In genomic region chr18:2655153-2655953, GRCh38 we compare ENCODE assay signal across 1 cellular context.
TF ChIP-seq lines count a peak whose summit lies in the region.

TSS of gene SMCHD1 (plus strand) at chr18:2655726. CDS start at chr18:2656076, 350 bp downstream.

TF ChIP-seq in HepG2, 621 proteins besides CTCF, POLR2A, EP300 and RAD21 (continued from another document and continues in another):
- TF ChIP-seq NR1H2 (CRISPR knock-in tag; IDR thresholded peaks at IDR 0.05; ENCODE audit: borderline replicate concordance, low read depth) (no peak), ZNF572 (CRISPR knock-in tag; IDR thresholded peaks at IDR 0.05) (peak; percentile 56; the same call in 1 of the 2 replicates), ZNF558 (CRISPR knock-in tag; IDR thresholded peaks at IDR 0.05; ENCODE audit: borderline replicate concordance) (peak; percentile 26; the same call in 1 of the 2 replicates), MXD4 (CRISPR knock-in tag; IDR thresholded peaks at IDR 0.05) (peak; percentile 73), KMT2B (CRISPR knock-in tag; IDR thresholded peaks at IDR 0.05) (peak; percentile 61), ZBTB8A (CRISPR knock-in tag; IDR thresholded peaks at IDR 0.05; ENCODE audit: borderline replicate concordance, low read depth) (no peak), KLF11 (CRISPR knock-in tag; IDR thresholded peaks at IDR 0.05) (no peak), TRIM24 (CRISPR knock-in tag; IDR thresholded peaks at IDR 0.05) (no peak), MZF1 (CRISPR knock-in tag; IDR thresholded peaks at IDR 0.05; ENCODE audit: borderline replicate concordance) (peak; percentile 67; the same call in 1 of the 2 replicates), ZNF598 (CRISPR knock-in tag; IDR thresholded peaks at IDR 0.05; ENCODE audit: borderline replicate concordance) (no peak; the same call in 1 of the 2 replicates), RARA (CRISPR knock-in tag; IDR thresholded peaks at IDR 0.05) (0 out of 2 replicates have a peak, but pooled peaks have one; percentile 10), KLF9 (CRISPR knock-in tag; IDR thresholded peaks at IDR 0.05; ENCODE audit: low read depth) (peak; percentile 79; the same call in 1 of the 2 replicates), KIAA2018 (CRISPR knock-in tag; IDR thresholded peaks at IDR 0.05; ENCODE audit: borderline replicate concordance) (no peak), ZSCAN5A (CRISPR knock-in tag; IDR thresholded peaks at IDR 0.05; ENCODE audit: borderline replicate concordance) (peak; percentile 23; the same call in 1 of the 2 replicates), PRMT3 (CRISPR knock-in tag; IDR thresholded peaks at IDR 0.05; ENCODE audit: borderline replicate concordance, low read depth) (peak; percentile 93), THAP11 (CRISPR knock-in tag; IDR thresholded peaks at IDR 0.05) (peak; percentile 69), ONECUT2 (CRISPR knock-in tag; IDR thresholded peaks at IDR 0.05) (no peak), MAF1 (CRISPR knock-in tag; IDR thresholded peaks at IDR 0.05; ENCODE audit: borderline replicate concordance) (0 out of 2 replicates have a peak, but pooled peaks have one; percentile 6), LCORL (IDR thresholded peaks at IDR 0.05) (no peak), LCORL (CRISPR knock-in tag; IDR thresholded peaks at IDR 0.05) (no peak; the same call in 1 of the 2 replicates), ZBTB42 (CRISPR knock-in tag; IDR thresholded peaks at IDR 0.05) (no peak), ATAD3A (CRISPR knock-in tag; IDR thresholded peaks at IDR 0.05) (0 out of 2 replicates have a peak, but pooled peaks have one; percentile 63), CCAR2 (optimal IDR thresholded peaks at IDR 0.05; ENCODE audit: low read depth, low read length) (no peak), DMAP1 (CRISPR knock-in tag; IDR thresholded peaks at IDR 0.05) (peak; percentile 96), SSRP1 (CRISPR knock-in tag; IDR thresholded peaks at IDR 0.05) (no peak), TSC22D2 (CRISPR knock-in tag; IDR thresholded peaks at IDR 0.05; ENCODE audit: borderline replicate concordance) (peak; percentile 60; the same call in 1 of the 2 replicates), ZNF232 (CRISPR knock-in tag; IDR thresholded peaks at IDR 0.05; ENCODE audit: borderline replicate concordance) (peak; percentile 74), AHR (CRISPR knock-in tag; IDR thresholded peaks at IDR 0.05) (peak; percentile 66; the same call in 1 of the 2 replicates), KMT2A (CRISPR knock-in tag; IDR thresholded peaks at IDR 0.05) (peak; percentile 49; the same call in 1 of the 2 replicates), ZNF143 (CRISPR knock-in tag; IDR thresholded peaks at IDR 0.05) (no peak)
- TF ChIP-seq, protein P1, sequence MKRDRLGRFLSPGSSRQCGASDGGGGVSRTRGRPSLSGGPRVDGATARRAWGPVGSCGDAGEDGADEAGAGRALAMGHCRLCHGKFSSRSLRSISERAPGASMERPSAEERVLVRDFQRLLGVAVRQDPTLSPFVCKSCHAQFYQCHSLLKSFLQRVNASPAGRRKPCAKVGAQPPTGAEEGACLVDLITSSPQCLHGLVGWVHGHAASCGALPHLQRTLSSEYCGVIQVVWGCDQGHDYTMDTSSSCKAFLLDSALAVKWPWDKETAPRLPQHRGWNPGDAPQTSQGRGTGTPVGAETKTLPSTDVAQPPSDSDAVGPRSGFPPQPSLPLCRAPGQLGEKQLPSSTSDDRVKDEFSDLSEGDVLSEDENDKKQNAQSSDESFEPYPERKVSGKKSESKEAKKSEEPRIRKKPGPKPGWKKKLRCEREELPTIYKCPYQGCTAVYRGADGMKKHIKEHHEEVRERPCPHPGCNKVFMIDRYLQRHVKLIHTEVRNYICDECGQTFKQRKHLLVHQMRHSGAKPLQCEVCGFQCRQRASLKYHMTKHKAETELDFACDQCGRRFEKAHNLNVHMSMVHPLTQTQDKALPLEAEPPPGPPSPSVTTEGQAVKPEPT (CRISPR knock-in tag; IDR thresholded peaks at IDR 0.05; ENCODE audit: low read depth): peak; percentile 18; the same call in 1 of the 2 replicates
- TF ChIP-seq, protein P2, sequence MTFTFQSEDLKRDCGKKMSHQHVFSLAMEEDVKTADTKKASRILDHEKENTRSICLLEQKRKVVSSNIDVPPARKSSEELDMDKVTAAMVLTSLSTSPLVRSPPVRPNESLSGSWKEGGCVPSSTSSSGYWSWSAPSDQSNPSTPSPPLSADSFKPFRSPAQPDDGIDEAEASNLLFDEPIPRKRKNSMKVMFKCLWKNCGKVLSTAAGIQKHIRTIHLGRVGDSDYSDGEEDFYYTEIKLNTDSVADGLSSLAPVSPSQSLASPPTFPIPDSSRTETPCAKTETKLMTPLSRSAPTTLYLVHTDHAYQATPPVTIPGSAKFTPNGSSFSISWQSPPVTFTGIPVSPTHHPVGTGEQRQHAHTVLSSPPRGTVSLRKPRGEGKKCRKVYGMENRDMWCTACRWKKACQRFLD (CRISPR knock-in tag; IDR thresholded peaks at IDR 0.05; ENCODE audit: borderline replicate concordance): peak; percentile 66
- TF ChIP-seq, protein P3, sequence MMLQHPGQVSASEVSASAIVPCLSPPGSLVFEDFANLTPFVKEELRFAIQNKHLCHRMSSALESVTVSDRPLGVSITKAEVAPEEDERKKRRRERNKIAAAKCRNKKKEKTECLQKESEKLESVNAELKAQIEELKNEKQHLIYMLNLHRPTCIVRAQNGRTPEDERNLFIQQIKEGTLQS (CRISPR knock-in tag; IDR thresholded peaks at IDR 0.05): no peak; the same call in 1 of the 2 replicates
- TF ChIP-seq, protein P4, sequence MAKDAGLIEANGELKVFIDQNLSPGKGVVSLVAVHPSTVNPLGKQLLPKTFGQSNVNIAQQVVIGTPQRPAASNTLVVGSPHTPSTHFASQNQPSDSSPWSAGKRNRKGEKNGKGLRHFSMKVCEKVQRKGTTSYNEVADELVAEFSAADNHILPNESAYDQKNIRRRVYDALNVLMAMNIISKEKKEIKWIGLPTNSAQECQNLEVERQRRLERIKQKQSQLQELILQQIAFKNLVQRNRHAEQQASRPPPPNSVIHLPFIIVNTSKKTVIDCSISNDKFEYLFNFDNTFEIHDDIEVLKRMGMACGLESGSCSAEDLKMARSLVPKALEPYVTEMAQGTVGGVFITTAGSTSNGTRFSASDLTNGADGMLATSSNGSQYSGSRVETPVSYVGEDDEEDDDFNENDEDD (CRISPR knock-in tag; IDR thresholded peaks at IDR 0.05; ENCODE audit: borderline replicate concordance): peak; percentile 88
- TF ChIP-seq, protein P5, sequence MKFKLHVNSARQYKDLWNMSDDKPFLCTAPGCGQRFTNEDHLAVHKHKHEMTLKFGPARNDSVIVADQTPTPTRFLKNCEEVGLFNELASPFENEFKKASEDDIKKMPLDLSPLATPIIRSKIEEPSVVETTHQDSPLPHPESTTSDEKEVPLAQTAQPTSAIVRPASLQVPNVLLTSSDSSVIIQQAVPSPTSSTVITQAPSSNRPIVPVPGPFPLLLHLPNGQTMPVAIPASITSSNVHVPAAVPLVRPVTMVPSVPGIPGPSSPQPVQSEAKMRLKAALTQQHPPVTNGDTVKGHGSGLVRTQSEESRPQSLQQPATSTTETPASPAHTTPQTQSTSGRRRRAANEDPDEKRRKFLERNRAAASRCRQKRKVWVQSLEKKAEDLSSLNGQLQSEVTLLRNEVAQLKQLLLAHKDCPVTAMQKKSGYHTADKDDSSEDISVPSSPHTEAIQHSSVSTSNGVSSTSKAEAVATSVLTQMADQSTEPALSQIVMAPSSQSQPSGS (CRISPR knock-in tag; IDR thresholded peaks at IDR 0.05): peak; percentile 36
- TF ChIP-seq, protein P6, sequence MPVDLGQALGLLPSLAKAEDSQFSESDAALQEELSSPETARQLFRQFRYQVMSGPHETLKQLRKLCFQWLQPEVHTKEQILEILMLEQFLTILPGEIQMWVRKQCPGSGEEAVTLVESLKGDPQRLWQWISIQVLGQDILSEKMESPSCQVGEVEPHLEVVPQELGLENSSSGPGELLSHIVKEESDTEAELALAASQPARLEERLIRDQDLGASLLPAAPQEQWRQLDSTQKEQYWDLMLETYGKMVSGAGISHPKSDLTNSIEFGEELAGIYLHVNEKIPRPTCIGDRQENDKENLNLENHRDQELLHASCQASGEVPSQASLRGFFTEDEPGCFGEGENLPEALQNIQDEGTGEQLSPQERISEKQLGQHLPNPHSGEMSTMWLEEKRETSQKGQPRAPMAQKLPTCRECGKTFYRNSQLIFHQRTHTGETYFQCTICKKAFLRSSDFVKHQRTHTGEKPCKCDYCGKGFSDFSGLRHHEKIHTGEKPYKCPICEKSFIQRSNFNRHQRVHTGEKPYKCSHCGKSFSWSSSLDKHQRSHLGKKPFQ (CRISPR knock-in tag; IDR thresholded peaks at IDR 0.05; ENCODE audit: insufficient replicate concordance): peak; percentile 80
- TF ChIP-seq, protein P7, sequence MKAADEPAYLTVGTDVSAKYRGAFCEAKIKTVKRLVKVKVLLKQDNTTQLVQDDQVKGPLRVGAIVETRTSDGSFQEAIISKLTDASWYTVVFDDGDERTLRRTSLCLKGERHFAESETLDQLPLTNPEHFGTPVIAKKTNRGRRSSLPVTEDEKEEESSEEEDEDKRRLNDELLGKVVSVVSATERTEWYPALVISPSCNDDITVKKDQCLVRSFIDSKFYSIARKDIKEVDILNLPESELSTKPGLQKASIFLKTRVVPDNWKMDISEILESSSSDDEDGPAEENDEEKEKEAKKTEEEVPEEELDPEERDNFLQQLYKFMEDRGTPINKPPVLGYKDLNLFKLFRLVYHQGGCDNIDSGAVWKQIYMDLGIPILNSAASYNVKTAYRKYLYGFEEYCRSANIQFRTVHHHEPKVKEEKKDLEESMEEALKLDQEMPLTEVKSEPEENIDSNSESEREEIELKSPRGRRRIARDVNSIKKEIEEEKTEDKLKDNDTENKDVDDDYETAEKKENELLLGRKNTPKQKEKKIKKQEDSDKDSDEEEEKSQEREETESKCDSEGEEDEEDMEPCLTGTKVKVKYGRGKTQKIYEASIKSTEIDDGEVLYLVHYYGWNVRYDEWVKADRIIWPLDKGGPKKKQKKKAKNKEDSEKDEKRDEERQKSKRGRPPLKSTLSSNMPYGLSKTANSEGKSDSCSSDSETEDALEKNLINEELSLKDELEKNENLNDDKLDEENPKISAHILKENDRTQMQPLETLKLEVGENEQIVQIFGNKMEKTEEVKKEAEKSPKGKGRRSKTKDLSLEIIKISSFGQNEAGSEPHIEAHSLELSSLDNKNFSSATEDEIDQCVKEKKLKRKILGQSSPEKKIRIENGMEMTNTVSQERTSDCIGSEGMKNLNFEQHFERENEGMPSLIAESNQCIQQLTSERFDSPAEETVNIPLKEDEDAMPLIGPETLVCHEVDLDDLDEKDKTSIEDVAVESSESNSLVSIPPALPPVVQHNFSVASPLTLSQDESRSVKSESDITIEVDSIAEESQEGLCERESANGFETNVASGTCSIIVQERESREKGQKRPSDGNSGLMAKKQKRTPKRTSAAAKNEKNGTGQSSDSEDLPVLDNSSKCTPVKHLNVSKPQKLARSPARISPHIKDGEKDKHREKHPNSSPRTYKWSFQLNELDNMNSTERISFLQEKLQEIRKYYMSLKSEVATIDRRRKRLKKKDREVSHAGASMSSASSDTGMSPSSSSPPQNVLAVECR (CRISPR knock-in tag; IDR thresholded peaks at IDR 0.05; ENCODE audit: borderline replicate concordance): peak; percentile 80
